1 cellular context compared by ENCODE assay signal in the genomic region with DNA sequence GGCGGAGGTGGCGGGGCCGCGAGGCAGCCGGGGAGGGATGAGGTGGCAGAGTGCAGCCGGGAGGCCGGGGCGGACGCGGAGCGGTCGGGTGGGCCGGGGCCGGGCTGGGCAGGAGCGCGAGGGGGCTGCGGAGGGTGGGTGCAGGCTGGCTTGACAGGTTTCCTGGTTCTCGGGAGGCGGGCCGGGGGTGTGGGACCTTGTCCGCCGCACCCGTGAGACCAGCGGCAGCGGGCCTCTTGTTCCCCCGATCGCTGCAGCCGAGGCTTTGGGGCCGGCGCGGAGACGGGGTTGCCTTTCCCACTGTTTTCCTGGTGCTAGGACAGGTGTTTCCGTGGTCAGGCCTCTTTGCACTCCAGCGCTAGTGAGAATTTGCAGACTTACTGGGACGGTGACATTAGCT.
TF ChIP-seq lines count a peak whose summit lies in the region.
"Not testable (repeated sequence)": the region's sequence is repeated elsewhere in the genome, so short reads cannot be mapped to it uniquely, and the experiment has no call there.

No MANE protein-coding gene starts in this region.

TF ChIP-seq in K562, 482 proteins besides CTCF, POLR2A, EP300 and RAD21:
- peak; percentile 40 for TF ChIP-seq RBBP5 (IDR thresholded peaks at IDR 0.05; ENCODE audit: borderline replicate concordance, insufficient read depth, low read length, poor library complexity, severe bottlenecking)
- TF ChIP-seq SAP30 (IDR thresholded peaks at IDR 0.05; ENCODE audit: borderline replicate concordance, insufficient read depth, low read depth, low read length, poor library complexity, severe bottlenecking), result peak; percentile 18
- TF ChIP-seq MAZ (CRISPR knock-in tag; conservative IDR thresholded peaks at IDR 0.05 in 1 of 2, IDR thresholded peaks at IDR 0.05 in 1 of 2), result peak; percentile 8 to 25; a peak in 1 of 4 replicates
- TF ChIP-seq UBTF (IDR thresholded peaks at IDR 0.05; ENCODE audit: borderline replicate concordance in 1 of 2, low read depth in 2 of 2, low read length in 2 of 2), result peak; percentile 62 to 82; a peak in 1 of 4 replicates
- peak; percentile 60; the same call in 1 of the 2 replicates for TF ChIP-seq ZBTB7A (IDR thresholded peaks at IDR 0.05; ENCODE audit: borderline replicate concordance, control insufficient read depth, low read depth, low read length)
- TF ChIP-seq MYC (IDR thresholded peaks at IDR 0.05; ENCODE audit: low read depth, low read length), result 0 out of 2 replicates have a peak, but pooled peaks have one; percentile 15
- TF ChIP-seq MYC (CRISPR knock-in tag; IDR thresholded peaks at IDR 0.05; ENCODE audit: borderline replicate concordance, low read depth), result not testable (repeated sequence)
- TF ChIP-seq ZFX (CRISPR knock-in tag; IDR thresholded peaks at IDR 0.05), result peak; percentile 53
